Comparison of ENCODE assay signal across 21 cellular contexts in genomic region chr1:44524180-44524579, GRCh38.
A peak's percentile ranks its signal among the peaks of the same experiment; 100 is the strongest.
DNase-seq lines count a peak whose midpoint lies in the region; ATAC-seq, FAIRE-seq and TF ChIP-seq lines count a peak whose summit lies in the region.
"Had no signal": no experiment of that assay in that cellular context is flagged by ENCODE, and none has a peak within 500 bp of the region (broad histone marks: within the 10 kb centered on the region; RNA-seq: fewer than 3 reads in every experiment).

No MANE protein-coding gene starts in this region.

- no peaks in the 10 kb centered on the region for H3K4me1 Mint-ChIP-seq in CD4-positive, alpha-beta T cell (ENCODE audit: low read depth)

- WGBS in H1 (ENCODE audit: extremely low coverage in 1 of 2, insufficient coverage in 1 of 2, insufficient read length in 1 of 2, insufficient replicate concordance in 2 of 2, low coverage in 1 of 2, low lambda C conversion rate in 2 of 2, missing lambda C conversion rate in 1 of 2), 2 experiments = 4% methylated on average over 11 of the region's 11 CpGs; no CpG with 5 or more reads in 1 of the 2 experiments
- WGBS in mesendoderm (ENCODE audit: extremely low coverage, insufficient coverage, low lambda C conversion rate) = no CpG with 5 or more reads among the region's 11 CpGs

- H3K4me1 ChIP-seq in H1 (replicated peaks in 1 of 4; ENCODE audit: control insufficient read depth in 3 of 4, insufficient read depth in 4 of 4, low read length in 3 of 4) = peaks cover 19 to 33% (median 23%) of the 10 kb centered on the region in 4 experiments
- peaks cover 30% of the 10 kb centered on the region for H3K4me1 ChIP-seq in mesendoderm (ENCODE audit: control insufficient read depth, low read depth, low read length)
- H3K4me1 ChIP-seq: BE2C, psoas muscle, transverse colon had no signal

- no peaks in the 10 kb centered on the region for H4K20me1 ChIP-seq in H1 (replicated peaks in 1 of 2; ENCODE audit: control insufficient read depth in 1 of 2, insufficient read depth in 2 of 2, low read length in 2 of 2)

- peak; percentile 29 to 42 for TF ChIP-seq RAD21 in H1 (IDR thresholded peaks at IDR 0.05 in 1 of 2, conservative IDR thresholded peaks at IDR 0.05 in 1 of 2; ENCODE audit: low read depth in 2 of 2, low read length in 2 of 2)

- no peak overlapping the region for H2AFZ ChIP-seq in H1 (ENCODE audit: low read length)

- no peak overlapping the region for H3K14ac ChIP-seq in H1 (ENCODE audit: insufficient read length)

- TF ChIP-seq CTCF in H1 (IDR thresholded peaks at IDR 0.05; ENCODE audit: control extremely low read depth in 1 of 3, insufficient read depth in 1 of 3, low read depth in 1 of 3, low read length in 3 of 3) = peak; percentile 11 to 28 (median 22); a peak in 2 of 4 replicates
- TF ChIP-seq CTCF in CD4-positive, alpha-beta T cell (IDR thresholded peaks at IDR 0.05) = no peak

- H4K5ac ChIP-seq in H1 (ENCODE audit: insufficient read length, low read depth, low read length) (no peak overlapping the region), mesendoderm (ENCODE audit: low read length) (no peak overlapping the region)

- DNase-seq in H7 (peak; percentile 87), NCI-H2227 (lab: John Stamatoyannopoulos, UW; ENCODE audit: unreplicated experiment) (peak; percentile 53), H1 (ENCODE audit: low read depth in 1 of 2, low spot score in 2 of 2) (peak; percentile 70 to 80), mesendoderm (peak; percentile 96), glomerular visceral epithelial cell (ENCODE audit: extremely low spot score) (no peak), DMS 273 (lab: John Stamatoyannopoulos, UW; ENCODE audit: unreplicated experiment) (no peak), AG08395 (ENCODE audit: low spot score) (no peak)
- no peak for DNase-seq in CD4-positive, alpha-beta T cell
- DNase-seq: activated B cell treated with CpG ODN at 0.5 μM for 24 hours; activated naive CD8-positive, alpha-beta T cell treated with anti-CD3 and anti-CD28 coated beads, Interleukin-2, amount 10 ng/mL, durations not matched to agents 7 days and 5 days; BE2C; effector CD4-positive, alpha-beta T cell; head of caudate nucleus; MV-4-11; psoas muscle; stimulated activated naive B cell treated with anti-CD40 and anti-IgM and Interleukin-4, amounts not matched to agents 10 μg/mL and 1 μg/mL and 100 μg/mL, for 72 hours; T-helper 1 cell; transverse colon had no signal

- H3K4ac ChIP-seq in H1 (replicated peaks; ENCODE audit: insufficient read length, low read depth, low read length) (no peak overlapping the region), mesendoderm (ENCODE audit: low read depth, low read length) (no peak overlapping the region)

- no peak overlapping the region for H2BK20ac ChIP-seq in H1 (ENCODE audit: low read length)

- 0 out of 2 replicates have a peak overlapping the region, but pooled peaks have one; percentile 20 for H2BK12ac ChIP-seq in H1 (ENCODE audit: low read depth, low read length)

- ATAC-seq in CD4-positive, alpha-beta T cell (ENCODE audit: poor library complexity) = no peak
- ATAC-seq: psoas muscle; stimulated activated naive B cell treated with anti-CD40 and anti-IgM and Interleukin-4, amounts not matched to agents 10 μg/mL and 1 μg/mL and 100 μg/mL, for 72 hours had no signal

- no peaks in the 10 kb centered on the region; the same call in 1 of the 2 replicates for H3K27me3 ChIP-seq in H7 (ENCODE audit: control insufficient read depth, insufficient read depth, low read length)
- H3K27me3 ChIP-seq in H1 (replicated peaks in 1 of 4; ENCODE audit: control insufficient read depth in 3 of 4, extremely low read depth in 1 of 4, insufficient read depth in 3 of 4, low read length in 3 of 4) = no peaks in the 10 kb centered on the region
- H3K27me3 ChIP-seq in mesendoderm (ENCODE audit: insufficient read depth, low read length, poor library complexity) = no peaks in the 10 kb centered on the region
- H3K27me3 ChIP-seq in CD4-positive, alpha-beta T cell (ENCODE audit: control insufficient read depth, insufficient read depth, low read length) = no peaks in the 10 kb centered on the region

- H3K23me2 ChIP-seq in H1 (ENCODE audit: low read depth, low read length) = peaks cover 10% of the 10 kb centered on the region; the same call in 1 of the 2 replicates

- POLR2A ChIA-PET in H1 (lab: Charles Lee; ENCODE audit: partially characterized antibody) = interaction anchor here (0.6 to 3.8 kb wide), 15 partner anchors 9 to 172 kb away, joined by 3 to 25 read pairs (median 4); no protein-coding TSS in a partner anchor
- POLR2A ChIA-PET in CD4-positive, alpha-beta T cell (lab: Charles Lee) = no interaction called here

- peak overlapping the region; percentile 39; the same call in 1 of the 2 replicates for H3K27ac ChIP-seq in H1 (ENCODE audit: low read depth, low read length)
- peak overlapping the region; percentile 77 for H3K27ac ChIP-seq in mesendoderm (ENCODE audit: low read depth, low read length)
- H3K27ac ChIP-seq in CD4-positive, alpha-beta T cell (ENCODE audit: low read depth, low read length) = no peak overlapping the region
- H3K27ac ChIP-seq: psoas muscle, transverse colon had no signal

- H2BK5ac ChIP-seq in H1 (ENCODE audit: low read depth, low read length) (peak overlapping the region; percentile 20; the same call in 1 of the 2 replicates), mesendoderm (ENCODE audit: low read length) (peak overlapping the region; percentile 13)

- H3K27ac Mint-ChIP-seq in CD4-positive, alpha-beta T cell = no peak overlapping the region
- H3K27ac Mint-ChIP-seq: activated B cell treated with CpG ODN at 0.5 μM for 24 hours; activated naive CD8-positive, alpha-beta T cell treated with anti-CD3 and anti-CD28 coated beads, Interleukin-2, amount 10 ng/mL, durations not matched to agents 7 days and 5 days; IgD-negative memory B cell; stimulated activated naive B cell treated with anti-CD40 and anti-IgM and Interleukin-4, amounts not matched to agents 10 μg/mL and 1 μg/mL and 100 μg/mL, for 72 hours had no signal

- H3K9ac ChIP-seq in H1 (replicated peaks in 1 of 4; ENCODE audit: extremely low read depth in 1 of 4, low read depth in 3 of 4, low read length in 3 of 4) = peak overlapping the region in 3 of 4 experiments; percentile 54 to 61 (median 54); a peak in 6 of 7 replicates
- H3K9ac ChIP-seq in mesendoderm (ENCODE audit: low read length) = peak overlapping the region; percentile 49

- TF ChIP-seq POLR2A in H1 (IDR thresholded peaks at IDR 0.05; ENCODE audit: control extremely low read depth in 1 of 2, low read depth in 2 of 2, low read length in 2 of 2) = peak in 1 of 2 experiments; percentile 64; a peak in 2 of 3 replicates

- H3K9me3 Mint-ChIP-seq in CD4-positive, alpha-beta T cell = no peaks in the 10 kb centered on the region
- H3K9me3 Mint-ChIP-seq: activated B cell treated with CpG ODN at 0.5 μM for 24 hours; activated naive CD8-positive, alpha-beta T cell treated with anti-CD3 and anti-CD28 coated beads, Interleukin-2, amount 10 ng/mL, durations not matched to agents 7 days and 5 days; IgD-negative memory B cell; stimulated activated naive B cell treated with anti-CD40 and anti-IgM and Interleukin-4, amounts not matched to agents 10 μg/mL and 1 μg/mL and 100 μg/mL, for 72 hours had no signal

- H3K79me2 ChIP-seq in H1 (ENCODE audit: control insufficient read depth in 1 of 2, insufficient read depth in 2 of 2, low read length in 2 of 2) = no peaks in the 10 kb centered on the region; a peak in 1 of 4 replicates
- H3K79me2 ChIP-seq in mesendoderm (ENCODE audit: control insufficient read depth, insufficient read depth, low read length) = no peaks in the 10 kb centered on the region

- H3K18ac ChIP-seq in H1 (ENCODE audit: extremely low read depth, low read length) = peak overlapping the region; percentile 98
- peak overlapping the region; percentile 52 for H3K18ac ChIP-seq in mesendoderm (ENCODE audit: low read length)

- peak overlapping the region; percentile 20 for H3K4me3 ChIP-seq in H7 (ENCODE audit: insufficient read depth, low read depth, low read length)
- peak overlapping the region; percentile 37 to 59 (median 50); a peak in 7 of 8 replicates for H3K4me3 ChIP-seq in H1 (ENCODE audit: extremely low read depth in 1 of 4, insufficient read depth in 2 of 4, low read depth in 3 of 4, low read length in 4 of 4)
- no peak overlapping the region for H3K4me3 ChIP-seq in mesendoderm (ENCODE audit: low read length)
- H3K4me3 ChIP-seq: psoas muscle, transverse colon had no signal

- intact Hi-C loops in CD4-positive, alpha-beta T cell (cut with DNase I, micrococcal nuclease) = no loop called here

- no peak overlapping the region for H3K56ac ChIP-seq in H1 (replicated peaks; ENCODE audit: insufficient read length, low read depth, low read length)
- peak overlapping the region; percentile 72 for H3K56ac ChIP-seq in mesendoderm (ENCODE audit: low read length)

- peak; percentile 69 for FAIRE-seq in H1 (lab: Jason Lieb, UNC)
- FAIRE-seq: bronchial epithelial cell, D721Med had no signal

- H3K27me3 Mint-ChIP-seq in CD4-positive, alpha-beta T cell = no peaks in the 10 kb centered on the region
- H3K27me3 Mint-ChIP-seq: activated B cell treated with CpG ODN at 0.5 μM for 24 hours; IgD-negative memory B cell; stimulated activated naive B cell treated with anti-CD40 and anti-IgM and Interleukin-4, amounts not matched to agents 10 μg/mL and 1 μg/mL and 100 μg/mL, for 72 hours had no signal

- no peak overlapping the region for H3K23ac ChIP-seq in H1 (ENCODE audit: insufficient read length)
- H3K23ac ChIP-seq in mesendoderm (ENCODE audit: low read length) = no peak overlapping the region

- peak overlapping the region; percentile 44 for H4K91ac ChIP-seq in H1 (replicated peaks; ENCODE audit: insufficient read length, low read length)

- TF ChIP-seq EP300 in H1 (IDR thresholded peaks at IDR 0.05; ENCODE audit: borderline replicate concordance in 1 of 2, low read depth in 2 of 2, low read length in 2 of 2) = no peak

- no peak overlapping the region for H3K4me3 Mint-ChIP-seq in CD4-positive, alpha-beta T cell
- H3K4me3 Mint-ChIP-seq: activated B cell treated with CpG ODN at 0.5 μM for 24 hours; activated naive CD8-positive, alpha-beta T cell treated with anti-CD3 and anti-CD28 coated beads, Interleukin-2, amount 10 ng/mL, durations not matched to agents 7 days and 5 days; IgD-negative memory B cell; stimulated activated naive B cell treated with anti-CD40 and anti-IgM and Interleukin-4, amounts not matched to agents 10 μg/mL and 1 μg/mL and 100 μg/mL, for 72 hours had no signal

- H2BK15ac ChIP-seq in H1 (ENCODE audit: low read length) = no peak overlapping the region
- no peak overlapping the region for H2BK15ac ChIP-seq in mesendoderm (replicated peaks; ENCODE audit: low read depth)

- H3K9me3 ChIP-seq in H1 (ENCODE audit: insufficient read depth in 2 of 2, low read depth in 1 of 2, low read length in 1 of 2) = no peaks in the 10 kb centered on the region
- H3K9me3 ChIP-seq in CD4-positive, alpha-beta T cell (ENCODE audit: control insufficient read depth, low read length) = no peaks in the 10 kb centered on the region
- H3K9me3 ChIP-seq: BE2C, psoas muscle, transverse colon had no signal

- H3K79me1 ChIP-seq in H1 (ENCODE audit: low read depth, low read length) (no peaks in the 10 kb centered on the region; the same call in 1 of the 2 replicates), mesendoderm (ENCODE audit: low read length) (no peaks in the 10 kb centered on the region)

- CTCF ChIA-PET in H1 (lab: Charles Lee; ENCODE audit: partially characterized antibody) = interaction anchor here (0.6 to 4.1 kb wide), 29 partner anchors 8 to 284 kb away, joined by 3 to 24 read pairs (median 4); partner anchors contain the start of gene RNF220
- CTCF ChIA-PET in CD4-positive, alpha-beta T cell (lab: Charles Lee) = no interaction called here

- H3K4me2 ChIP-seq in H1 (ENCODE audit: insufficient read depth in 1 of 2, low read depth in 2 of 2, low read length in 2 of 2) (peak overlapping the region; percentile 79 to 98), mesendoderm (ENCODE audit: low read length) (peak overlapping the region; percentile 56)

- H3K36me3 ChIP-seq in H7 (replicated peaks; ENCODE audit: control insufficient read depth, insufficient read depth, low read length) = no peaks in the 10 kb centered on the region
- no peaks in the 10 kb centered on the region for H3K36me3 ChIP-seq in H1 (ENCODE audit: control insufficient read depth in 2 of 4, insufficient read depth in 4 of 4, low read length in 3 of 4)
- no peaks in the 10 kb centered on the region for H3K36me3 ChIP-seq in mesendoderm (ENCODE audit: control insufficient read depth, insufficient read depth, low read length)
- H3K36me3 ChIP-seq: BE2C, transverse colon had no signal

- no peak overlapping the region for H4K8ac ChIP-seq in H1 (ENCODE audit: extremely low read depth, insufficient read depth, low read length)
- H4K8ac ChIP-seq in mesendoderm (ENCODE audit: low read depth, low read length) = no peak overlapping the region

- H2BK120ac ChIP-seq in H1 (replicated peaks; ENCODE audit: low read depth, low read length) (no peak overlapping the region), mesendoderm (ENCODE audit: low read depth, low read length) (no peak overlapping the region)

- no peak overlapping the region for H2AK5ac ChIP-seq in H1 (ENCODE audit: low read depth, low read length)
- no peak overlapping the region for H2AK5ac ChIP-seq in mesendoderm (ENCODE audit: low read length)

- H3K36me3 Mint-ChIP-seq in CD4-positive, alpha-beta T cell (ENCODE audit: low read depth) = no peaks in the 10 kb centered on the region
- H3K36me3 Mint-ChIP-seq: activated naive CD8-positive, alpha-beta T cell treated with anti-CD3 and anti-CD28 coated beads, Interleukin-2, amount 10 ng/mL, durations not matched to agents 7 days and 5 days; IgD-negative memory B cell; stimulated activated naive B cell treated with anti-CD40 and anti-IgM and Interleukin-4, amounts not matched to agents 10 μg/mL and 1 μg/mL and 100 μg/mL, for 72 hours had no signal

Comparison
In these comparisons a context has a peak if more than half of its experiments do, and no peak if none do; other contexts are left out.
1. DNase-seq: peak in H7 (single experiment), NCI-H2227 (single experiment), H1 (2 of 2) and mesendoderm (single experiment); none in glomerular visceral epithelial cell (single experiment), DMS 273 (single experiment), AG08395 (single experiment) and CD4-positive, alpha-beta T cell (0 of 10).